25 cellular contexts compared by ENCODE assay signal in genomic region chr5:170757669-170758068, GRCh38. TPM values are rescaled to one million over a fixed set of nuclear protein-coding genes. Genes with fewer than 3 reads are reported as not detected.
DNase-seq lines count a peak whose midpoint lies in the region; ATAC-seq, FAIRE-seq and TF ChIP-seq lines count a peak whose summit lies in the region.
"Had no signal": no experiment of that assay in that cellular context is flagged by ENCODE, and none has a peak within 500 bp of the region (broad histone marks: within the 10 kb centered on the region; RNA-seq: fewer than 3 reads in every experiment).

No MANE protein-coding gene starts in this region.

- POLR2A ChIA-PET in PC-9 (lab: Charles Lee; ENCODE audit: unreplicated experiment), result interaction anchor here (0.6 kb wide), 1 partner anchor 20 kb away, joined by 6 read pairs; no protein-coding TSS in a partner anchor

- peak overlapping the region in 1 of 2 donors; percentile 60 for H3K9ac ChIP-seq in kidney (ENCODE audit: low read length in 2 of 2)
- H3K9ac ChIP-seq: GM23248 had no signal

- no peak for ATAC-seq in activated CD8-positive, alpha-beta memory T cell treated with anti-CD3 and anti-CD28 coated beads, Interleukin-2, amount 10 ng/mL, durations not matched to agents 7 days and 5 days
- ATAC-seq: psoas muscle, SK-N-SH treated with all-trans-retinoic acid at 6 μM for 48 hours had no signal

- no TSS peak for BruUV-seq in Calu3 (replicated peaks; lab: Mats Ljungman, UMichigan)
- BruUV-seq in PC-9 (replicated peaks; lab: Mats Ljungman, UMichigan), result no TSS peak

- no peaks in the 10 kb centered on the region for H3K27me3 ChIP-seq in PC-9 (ENCODE audit: insufficient read depth, low read depth)
- no peaks in the 10 kb centered on the region for H3K27me3 ChIP-seq in sigmoid colon
- H3K27me3 ChIP-seq: tibial nerve had no signal

- H3K4me3 ChIP-seq in PC-9 (no peak overlapping the region), kidney (ENCODE audit: low read length in 2 of 2) (no peak overlapping the region), sigmoid colon (no peak overlapping the region)
- H3K4me3 ChIP-seq: GM12878, GM23248, lower lobe of right lung, psoas muscle, tibial nerve had no signal

- H3K27me3 Mint-ChIP-seq in Calu3 (ENCODE audit: unreplicated experiment), result no peaks in the 10 kb centered on the region
- H3K27me3 Mint-ChIP-seq in activated CD8-positive, alpha-beta memory T cell treated with anti-CD3 and anti-CD28 coated beads, Interleukin-2, amount 10 ng/mL, durations not matched to agents 7 days and 5 days, result no peaks in the 10 kb centered on the region

- H3K36me3 Mint-ChIP-seq in Calu3 (ENCODE audit: insufficient read depth, unreplicated experiment), result peaks cover 47% of the 10 kb centered on the region
- no peaks in the 10 kb centered on the region for H3K36me3 Mint-ChIP-seq in activated CD8-positive, alpha-beta memory T cell treated with anti-CD3 and anti-CD28 coated beads, Interleukin-2, amount 10 ng/mL, durations not matched to agents 7 days and 5 days
- H3K36me3 Mint-ChIP-seq: activated naive CD8-positive, alpha-beta T cell treated with anti-CD3 and anti-CD28 coated beads, Interleukin-2, amount 10 ng/mL, durations not matched to agents 7 days and 5 days had no signal

- no peak for TF ChIP-seq POLR2A in sigmoid colon (IDR thresholded peaks at IDR 0.05)

- peaks cover 4% of the 10 kb centered on the region for H3K9me3 Mint-ChIP-seq in Calu3 (ENCODE audit: low read depth, unreplicated experiment)
- no peaks in the 10 kb centered on the region for H3K9me3 Mint-ChIP-seq in activated CD8-positive, alpha-beta memory T cell treated with anti-CD3 and anti-CD28 coated beads, Interleukin-2, amount 10 ng/mL, durations not matched to agents 7 days and 5 days (ENCODE audit: low read depth)
- H3K9me3 Mint-ChIP-seq: stimulated activated naive CD8-positive, alpha-beta T cell treated with anti-CD3 and anti-CD28 coated beads, Interleukin-15, Interleukin-2, amounts not matched to agents 100 ng/mL and 50 ng/mL, for 24 hours had no signal

- no peaks in the 10 kb centered on the region for H3K9me2 ChIP-seq in PC-9 (ENCODE audit: insufficient read depth)

- TF ChIP-seq CTCF in Calu3 (IDR thresholded peaks at IDR 0.05; ENCODE audit: unreplicated experiment) (no peak), PC-9 (conservative IDR thresholded peaks at IDR 0.05) (no peak), kidney (IDR thresholded peaks at IDR 0.05; ENCODE audit: borderline replicate concordance, extremely low read depth, insufficient read depth) (no peak), sigmoid colon (IDR thresholded peaks at IDR 0.05) (no peak)

- H3K79me2 ChIP-seq in PC-9 (ENCODE audit: low read depth), result no peaks in the 10 kb centered on the region

- FAIRE-seq in kidney (lab: Jason Lieb, UNC), result no peak
- FAIRE-seq: GM12878 had no signal

- no peak for DNase-seq in Calu3
- no peak for DNase-seq in PC-9
- no peak for DNase-seq in kidney
- DNase-seq in sigmoid colon, result no peak
- DNase-seq in NCI-H345 (lab: John Stamatoyannopoulos, UW), result no peak
- DNase-seq in activated CD8-positive, alpha-beta memory T cell treated with anti-CD3 and anti-CD28 coated beads, Interleukin-2, amount 10 ng/mL, durations not matched to agents 7 days and 5 days, result no peak
- DNase-seq in NCI-H146 treated with DMSO at 0.1 percent for 48 hours (lab: John Stamatoyannopoulos, UW; ENCODE audit: unreplicated experiment), result no peak
- DNase-seq: activated CD4-positive, alpha-beta T cell treated with anti-CD3 and anti-CD28 coated beads for 4 hours; activated effector memory CD4-positive, alpha-beta T cell treated with Interleukin-2 at 50 U/mL for 16 hours; activated naive CD8-positive, alpha-beta T cell treated with anti-CD3 and anti-CD28 coated beads, Interleukin-2, amount 10 ng/mL, durations not matched to agents 7 days and 5 days; KG1; lower lobe of right lung; NCI-H1417; NCI-H2081; psoas muscle; T-helper 2 cell had no signal

- CTCF ChIA-PET in Calu3 (lab: Charles Lee) (no interaction called here), PC-9 (lab: Charles Lee) (interaction anchor here (0.6 kb wide), 1 partner anchor 1711 kb away, joined by 17 read pairs; no protein-coding TSS in a partner anchor)
- CTCF ChIA-PET in activated CD8-positive, alpha-beta memory T cell treated with anti-CD3 and anti-CD28 coated beads, Interleukin-2, amount 10 ng/mL, durations not matched to agents 7 days and 5 days (lab: Charles Lee), result no interaction called here

- H3K4me3 Mint-ChIP-seq in Calu3 (ENCODE audit: low read depth, unreplicated experiment), result peak overlapping the region; percentile 24
- H3K4me3 Mint-ChIP-seq in activated CD8-positive, alpha-beta memory T cell treated with anti-CD3 and anti-CD28 coated beads, Interleukin-2, amount 10 ng/mL, durations not matched to agents 7 days and 5 days, result no peak overlapping the region
- H3K4me3 Mint-ChIP-seq: activated naive CD8-positive, alpha-beta T cell treated with anti-CD3 and anti-CD28 coated beads, Interleukin-2, amount 10 ng/mL, durations not matched to agents 7 days and 5 days; stimulated activated naive CD8-positive, alpha-beta T cell treated with anti-CD3 and anti-CD28 coated beads, Interleukin-15, Interleukin-2, amounts not matched to agents 100 ng/mL and 50 ng/mL, for 24 hours had no signal

- H4K20me1 ChIP-seq in PC-9 (ENCODE audit: insufficient read depth), result no peaks in the 10 kb centered on the region

- H3K4me1 ChIP-seq in PC-9 (replicated peaks; ENCODE audit: insufficient read depth) (peaks cover 61% of the 10 kb centered on the region), kidney (ENCODE audit: control insufficient read depth in 1 of 2, insufficient read depth in 1 of 2, low read depth in 1 of 2, low read length in 2 of 2) (peaks cover 25 to 27% of the 10 kb centered on the region in 2 donors), sigmoid colon (peaks cover 0 to 28% (median 24%) of the 10 kb centered on the region in 4 donors)
- H3K4me1 ChIP-seq: psoas muscle had no signal

- intact Hi-C loops in Calu3 (cut with micrococcal nuclease; ENCODE audit: unreplicated experiment), result loop anchor here (2.0 to 5.0 kb wide), 2 partner anchors 25 to 80 kb away; partner anchors contain the start of gene GABRP
- intact Hi-C loops in PC-9 (cut with micrococcal nuclease; ENCODE audit: unreplicated experiment), result loop anchor here (1.0 to 10.0 kb wide), 3 partner anchors 11 to 1405 kb away; no protein-coding TSS in a partner anchor
- intact Hi-C loops in kidney (cut with DNase I), result no loop called here
- intact Hi-C loops in sigmoid colon (cut with DNase I), result no loop called here

- 76 to 79% methylated on average over 2 of the region's 2 CpGs for WGBS in sigmoid colon, 2 donors

- peaks cover 39% of the 10 kb centered on the region for H3F3A ChIP-seq in PC-9 (ENCODE audit: insufficient read depth, low read depth)

- no peak for TF ChIP-seq EP300 in sigmoid colon (IDR thresholded peaks at IDR 0.05)

- H3K4me2 ChIP-seq in PC-9, result peak overlapping the region; percentile 30; the same call in 1 of the 2 replicates

- H3K27ac Mint-ChIP-seq in Calu3 (ENCODE audit: unreplicated experiment), result peak overlapping the region; percentile 93
- H3K27ac Mint-ChIP-seq in activated CD8-positive, alpha-beta memory T cell treated with anti-CD3 and anti-CD28 coated beads, Interleukin-2, amount 10 ng/mL, durations not matched to agents 7 days and 5 days, result no peak overlapping the region
- H3K27ac Mint-ChIP-seq: activated naive CD8-positive, alpha-beta T cell treated with anti-CD3 and anti-CD28 coated beads, Interleukin-2, amount 10 ng/mL, durations not matched to agents 7 days and 5 days; stimulated activated naive CD8-positive, alpha-beta T cell treated with anti-CD3 and anti-CD28 coated beads, Interleukin-15, Interleukin-2, amounts not matched to agents 100 ng/mL and 50 ng/mL, for 24 hours had no signal

- no peaks in the 10 kb centered on the region for H3K36me3 ChIP-seq in PC-9 (ENCODE audit: low read depth)
- no peaks in the 10 kb centered on the region for H3K36me3 ChIP-seq in kidney (ENCODE audit: control insufficient read depth in 1 of 2, insufficient read depth in 2 of 2, low read length in 2 of 2)
- H3K36me3 ChIP-seq in sigmoid colon, result no peaks in the 10 kb centered on the region
- H3K36me3 ChIP-seq: lower lobe of right lung, tibial nerve had no signal

- H2AFZ ChIP-seq in PC-9, result no peak overlapping the region
- H2AFZ ChIP-seq: GM23248 had no signal

- peaks cover 66% of the 10 kb centered on the region for H3K4me1 Mint-ChIP-seq in Calu3 (ENCODE audit: low read depth, unreplicated experiment)
- H3K4me1 Mint-ChIP-seq in activated CD8-positive, alpha-beta memory T cell treated with anti-CD3 and anti-CD28 coated beads, Interleukin-2, amount 10 ng/mL, durations not matched to agents 7 days and 5 days, result no peaks in the 10 kb centered on the region
- H3K4me1 Mint-ChIP-seq: activated naive CD8-positive, alpha-beta T cell treated with anti-CD3 and anti-CD28 coated beads, Interleukin-2, amount 10 ng/mL, durations not matched to agents 7 days and 5 days had no signal

- peak overlapping the region; percentile 74 for H3K27ac ChIP-seq in PC-9
- peak overlapping the region; percentile 55 to 64 for H3K27ac ChIP-seq in kidney (ENCODE audit: low read depth in 2 of 2, low read length in 2 of 2)
- peak overlapping the region in 3 of 4 donors; percentile 30 to 59 (median 35) for H3K27ac ChIP-seq in sigmoid colon
- H3K27ac ChIP-seq: C4-2B, GM23248, psoas muscle had no signal

- H3K9me3 ChIP-seq in PC-9 (ENCODE audit: insufficient read depth, low read depth), result no peaks in the 10 kb centered on the region
- H3K9me3 ChIP-seq in kidney (ENCODE audit: control insufficient read depth in 1 of 2, low read length in 2 of 2), result no peaks in the 10 kb centered on the region
- H3K9me3 ChIP-seq in sigmoid colon, result no peaks in the 10 kb centered on the region
- H3K9me3 ChIP-seq: lower lobe of right lung, psoas muscle, tibial nerve had no signal

RNA-seq across cellular contexts. Expression of gene GABRP, which starts 25.9 kb away (rescaled TPM):
- total RNA-seq in Calu3 (2022) (1,275 and 1,278 TPM in 2 replicates), PC-9 (2021) (2.1 and 5.2 TPM in 2 replicates), kidney (33.1 TPM), sigmoid colon (not detected)
- polyA plus RNA-seq in kidney (ENCODE audit: insufficient read depth, low read depth, low replicate concordance) (3.4 TPM), sigmoid colon (1 to 10 TPM in 1 of 3 donors, not detected in 2; 1.8 TPM)
- total RNA-seq in activated CD8-positive, alpha-beta memory T cell treated with anti-CD3 and anti-CD28 coated beads, Interleukin-2, amount 10 ng/mL, durations not matched to agents 7 days and 5 days, result not detected
- total RNA-seq: activated naive CD8-positive, alpha-beta T cell treated with anti-CD3 and anti-CD28 coated beads, Interleukin-2, amount 10 ng/mL, durations not matched to agents 7 days and 5 days; cerebellum; GM12878; GM23248; NCI-H460; OCI-LY7; psoas muscle had no signal
- polyA plus RNA-seq: GM23248 had no signal

Comparison
In these comparisons a context has a peak if more than half of its experiments do, and no peak if none do; other contexts are left out.
1. RNA of gene GABRP, which starts 25.9 kb away (total RNA-seq): 1,275 to 1,278 TPM in Calu3; 33.1 TPM in kidney (single experiment), 2.1 to 5.2 TPM in PC-9, not detected in sigmoid colon and not detected in activated CD8-positive, alpha-beta memory T cell treated with anti-CD3 and anti-CD28 coated beads, Interleukin-2, amount 10 ng/mL, durations not matched to agents 7 days and 5 days; every median in the first group is over 10 times any median in the second.
2. intact Hi-C loops: an anchor here in Calu3 (2.0 to 5.0 kb wide) and PC-9 (1.0 to 10.0 kb wide); none called in kidney and sigmoid colon.
3. Peak in every context shown above with its lines, with median percentiles within 50 percentile points of each other: H3K27ac ChIP-seq.